ENCODE assay signal across 8 cellular contexts in the genomic region with DNA sequence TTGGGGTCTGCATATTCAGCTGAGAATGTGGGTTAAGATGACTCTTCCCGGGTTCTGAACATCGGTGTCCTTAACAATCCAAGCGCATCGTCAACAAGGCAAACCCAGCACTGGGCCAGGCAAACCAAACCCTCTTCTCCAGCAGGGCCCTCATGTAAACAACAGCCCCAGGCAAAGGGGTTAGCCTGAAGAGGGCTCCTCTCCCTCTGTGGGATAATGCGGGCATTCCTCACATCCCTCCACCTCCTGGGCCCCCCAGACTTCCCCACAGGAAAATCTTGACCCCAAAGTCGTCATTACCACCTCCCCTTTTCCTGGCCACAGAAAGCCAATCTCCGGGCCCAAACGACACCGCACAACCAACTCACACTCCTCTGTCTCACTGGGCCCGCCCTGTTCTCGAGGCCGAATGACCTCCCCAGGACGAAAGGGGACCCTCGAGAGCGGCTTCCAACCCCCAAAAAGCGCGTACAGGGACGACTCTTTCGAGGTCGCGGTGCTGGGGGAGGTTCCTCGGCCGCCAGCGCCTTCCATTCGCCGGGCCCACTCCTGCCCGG. TPM values are rescaled to one million over a fixed set of nuclear protein-coding genes. Genes with fewer than 3 reads are reported as not detected.
A peak's percentile ranks its signal among the peaks of the same experiment; 100 is the strongest.
DNase-seq lines count a peak whose midpoint lies in the region; ATAC-seq and TF ChIP-seq lines count a peak whose summit lies in the region.

No MANE protein-coding gene starts in this region.

- 1% methylated on average over 27 of the region's 27 CpGs for WGBS in heart right ventricle, 2 donors

- ATAC-seq in HG03064 (IDR thresholded peaks at IDR 0.05; ENCODE audit: low read depth, unreplicated experiment) (peak; percentile 9), heart right ventricle (peak in 2 of 8 donors; percentile 9)

- peak overlapping the region; percentile 81 to 96 (median 92) for H3K27ac ChIP-seq in heart right ventricle

- no peak for TF ChIP-seq CTCF in heart right ventricle (IDR thresholded peaks at IDR 0.05)

- peaks cover 11 to 68% (median 50%) of the 10 kb centered on the region in 9 donors for H3K4me1 ChIP-seq in heart right ventricle

- peak overlapping the region; percentile 79 to 99 (median 95) for H3K4me3 ChIP-seq in heart right ventricle

- DNase-seq in D341Med (ENCODE audit: low spot score) (peak; percentile 46), heart right ventricle (no peak), renal cortical epithelial cell (ENCODE audit: low read depth) (peak; percentile 49), NCI-H1105 (lab: John Stamatoyannopoulos, UW) (no peak), activated gamma-delta T cell (lab: John Stamatoyannopoulos, UW) (no peak), LoVo (ENCODE audit: low spot score) (no peak)
- DNase-seq in activated CD8-positive, alpha-beta memory T cell treated with anti-CD3 and anti-CD28 coated beads, Interleukin-2, amount 50 U/mL, for 48 hours = peak; percentile 67

- intact Hi-C loops in heart right ventricle (cut with DNase I) = loop anchor here in 5 of 10 donors (2.0 to 10.0 kb wide), 5 partner anchors 28 to 102 kb away; partner anchors contain the start of genes CYB561A3 (in 1 of the 5), SDHAF2 (in 1 of the 5) and TMEM216 (in 1 of the 5)

- H3K27me3 ChIP-seq in heart right ventricle = no peaks in the 10 kb centered on the region

- peaks cover 0 to 39% (median 10%) of the 10 kb centered on the region in 9 donors for H3K36me3 ChIP-seq in heart right ventricle

- no peaks in the 10 kb centered on the region for H3K9me3 ChIP-seq in heart right ventricle

RNA-seq across cellular contexts. Expression of gene DDB1, which starts 0.6 kb away (rescaled TPM):
- total RNA-seq in heart right ventricle (100 to 1,000 TPM; 101 to 147 (median 129) TPM), renal cortical epithelial cell (281 and 392 TPM in 2 replicates)
- polyA plus RNA-seq in heart right ventricle = 100 to 1,000 TPM in 1 of 2 donors, 10 to 100 TPM in 1; 59.0 to 147 TPM

RNA-seq across cellular contexts. Expression of gene TKFC, which starts 0.7 kb away (rescaled TPM):
- total RNA-seq in heart right ventricle (10 to 100 TPM; 13.9 to 26.1 (median 20.9) TPM), renal cortical epithelial cell (15.3 and 37.0 TPM in 2 replicates)
- 10 to 100 TPM; 11.8 to 12.1 TPM for polyA plus RNA-seq in heart right ventricle

RNA-seq across cellular contexts. Expression of gene CYB561A3, which starts 29.3 kb away (rescaled TPM):
- total RNA-seq in heart right ventricle = 10 to 100 TPM in 5 of 10 donors, 1 to 10 TPM in 5; 6.0 to 18.6 (median 9.7) TPM
- polyA plus RNA-seq in heart right ventricle = 10 to 100 TPM; 10.5 to 11.8 TPM
- 20.1 and 47.0 TPM in 2 replicates for total RNA-seq in renal cortical epithelial cell

RNA-seq across cellular contexts. Expression of gene TMEM138, which starts 29.8 kb away (rescaled TPM):
- total RNA-seq in heart right ventricle (10 to 100 TPM; 14.4 to 25.9 (median 17.6) TPM), renal cortical epithelial cell (12.3 and 22.9 TPM in 2 replicates)
- polyA plus RNA-seq in heart right ventricle = 10 to 100 TPM; 28.0 to 35.3 TPM

RNA-seq across cellular contexts. Expression of gene VWCE, which starts 37.2 kb away (rescaled TPM):
- total RNA-seq in heart right ventricle (1 to 10 TPM in 4 of 10 donors, under 1 TPM in 6; 0.47 to 2.2 (median 0.89) TPM), renal cortical epithelial cell (1.9 and 4.5 TPM in 2 replicates)
- 1 to 10 TPM in 1 of 2 donors, under 1 TPM in 1; 0.42 to 1.2 TPM for polyA plus RNA-seq in heart right ventricle

Comparison
In these comparisons a context has a peak if more than half of its experiments do, and no peak if none do; other contexts are left out.
1. DNase-seq: peak in D341Med (single experiment), activated CD8-positive, alpha-beta memory T cell treated with anti-CD3 and anti-CD28 coated beads, Interleukin-2, amount 50 U/mL, for 48 hours (single experiment) and renal cortical epithelial cell (single experiment); none in heart right ventricle (0 of 2), NCI-H1105 (single experiment), activated gamma-delta T cell (single experiment) and LoVo (single experiment).